In the genomic region with DNA sequence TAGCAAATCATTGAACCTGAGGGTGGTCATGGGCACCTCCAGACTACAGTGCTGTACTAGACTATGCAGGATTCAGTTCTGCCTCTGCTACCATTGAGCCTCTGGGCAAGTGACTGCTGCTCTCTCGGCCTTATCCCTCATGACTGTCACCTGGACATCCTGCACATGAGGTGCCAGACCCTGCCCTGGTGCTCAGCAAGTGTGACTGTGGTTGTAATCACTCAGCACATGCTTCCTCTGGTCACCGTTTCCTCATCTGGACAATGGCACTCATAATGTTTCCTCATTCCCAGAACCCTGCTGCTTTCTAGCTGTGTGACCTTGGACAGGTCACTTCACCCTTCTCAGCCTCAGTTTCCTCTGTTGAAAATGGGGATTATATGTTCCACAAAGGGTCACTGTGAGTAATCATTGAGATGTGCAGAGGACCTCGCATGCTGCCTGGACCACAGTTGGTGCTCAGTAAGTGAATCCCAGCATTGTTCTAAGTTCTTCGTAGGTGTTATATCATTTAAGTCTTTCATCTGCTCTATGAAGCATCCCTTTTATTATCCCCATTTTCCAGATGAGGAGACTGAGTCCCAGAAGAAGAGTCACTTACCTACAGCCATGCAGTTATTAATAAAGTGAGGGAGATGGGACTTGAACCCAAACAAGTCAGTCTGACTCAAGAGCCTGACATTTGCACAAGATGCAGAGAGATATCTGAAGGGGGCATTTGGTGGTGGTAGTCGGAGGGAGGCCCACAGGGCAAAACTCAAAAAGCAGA, we compare ENCODE assay signal across 1 cellular context.
TF ChIP-seq lines count a peak whose summit lies in the region.

No MANE protein-coding gene starts in this region.

TF ChIP-seq in GM23338, 12 proteins besides CTCF, POLR2A, EP300 and RAD21:
- TF ChIP-seq STAT1 (IDR thresholded peaks at IDR 0.05; ENCODE audit: unreplicated experiment) (no peak), EZH2 (IDR thresholded peaks at IDR 0.05; ENCODE audit: low read depth, unreplicated experiment) (no peak)
